Comparison of ENCODE assay signal across 8 cellular contexts in the genomic region with DNA sequence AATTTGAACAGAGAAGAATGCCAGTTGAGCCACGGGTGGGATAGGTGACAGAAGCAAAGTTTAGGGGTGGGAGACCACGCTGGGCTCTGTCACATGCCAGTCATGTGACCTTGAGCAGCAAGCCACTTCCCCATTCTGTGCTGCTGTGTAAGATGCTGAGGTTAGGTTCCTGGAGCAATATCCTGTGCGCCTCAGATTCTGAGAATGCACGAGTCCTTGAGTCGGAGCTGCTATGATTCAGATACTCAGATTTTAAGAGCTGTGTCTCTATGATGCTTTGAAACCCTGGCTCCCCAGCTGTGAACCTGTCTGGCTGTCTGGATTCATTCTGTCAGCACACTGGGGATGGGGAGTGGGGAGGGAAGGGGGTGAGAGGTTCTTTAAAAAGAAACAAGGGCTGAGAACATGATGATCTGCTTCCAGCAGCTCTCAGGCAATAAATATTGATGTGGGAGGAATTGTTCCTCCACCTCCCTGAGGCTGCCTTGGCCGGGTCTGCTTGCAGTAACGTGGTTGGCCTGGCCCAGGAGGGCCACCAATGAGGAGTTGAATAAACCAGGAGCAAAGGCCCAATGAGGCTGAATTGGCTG. TPM values are rescaled to one million over a fixed set of nuclear protein-coding genes. Genes with fewer than 3 reads are reported as not detected.
DNase-seq lines count a peak whose midpoint lies in the region; ATAC-seq and TF ChIP-seq lines count a peak whose summit lies in the region.

No MANE protein-coding gene starts in this region.

- H2AFZ ChIP-seq in neuron (ENCODE audit: low read depth, low read length): peak overlapping the region; percentile 42

- peaks cover 3% of the 10 kb centered on the region for H3K4me1 ChIP-seq in endodermal cell (ENCODE audit: control insufficient read depth, insufficient read depth, low read length)
- H3K4me1 ChIP-seq in neuron (ENCODE audit: insufficient read depth, low read length): no peaks in the 10 kb centered on the region
- H3K4me1 ChIP-seq in mesendoderm (ENCODE audit: control insufficient read depth, low read depth, low read length): no peaks in the 10 kb centered on the region

- no peak overlapping the region for H2BK15ac ChIP-seq in mesendoderm (replicated peaks; ENCODE audit: low read depth)

- DNase-seq in EH (ENCODE audit: low read depth) (peak; percentile 28), NOMO-1 (lab: John Stamatoyannopoulos, UW; ENCODE audit: unreplicated experiment in 2 of 2) (peak; percentile 22 to 51), endodermal cell (no peak), mesendoderm (no peak), amniotic stem cell (lab: John Stamatoyannopoulos, UW) (no peak)

- no peak overlapping the region for H3K23ac ChIP-seq in mesendoderm (ENCODE audit: low read length)

- H3K36me3 ChIP-seq in endodermal cell (ENCODE audit: control insufficient read depth, insufficient read depth, low read length): no peaks in the 10 kb centered on the region
- H3K36me3 ChIP-seq in neuron (ENCODE audit: insufficient read depth, low read length): no peaks in the 10 kb centered on the region
- no peaks in the 10 kb centered on the region for H3K36me3 ChIP-seq in mesendoderm (ENCODE audit: control insufficient read depth, insufficient read depth, low read length)

- no peak overlapping the region for H2AK5ac ChIP-seq in mesendoderm (ENCODE audit: low read length)

- no peak overlapping the region for H3K4me2 ChIP-seq in mesendoderm (ENCODE audit: low read length)

- H3K9ac ChIP-seq in endodermal cell (ENCODE audit: extremely low read depth, low read length, poor library complexity, severe bottlenecking) (no peak overlapping the region), mesendoderm (ENCODE audit: low read length) (no peak overlapping the region)

- H3K4me3 ChIP-seq in endodermal cell (ENCODE audit: low read length): no peak overlapping the region
- no peak overlapping the region for H3K4me3 ChIP-seq in neuron (ENCODE audit: low read length)
- H3K4me3 ChIP-seq in mesendoderm (ENCODE audit: low read length): no peak overlapping the region

- TF ChIP-seq CTCF in endodermal cell (conservative IDR thresholded peaks at IDR 0.05): no peak

- peaks cover 3% of the 10 kb centered on the region for H3K27me3 Mint-ChIP-seq in endodermal cell (ENCODE audit: insufficient read depth)

- no peak overlapping the region for H3K4ac ChIP-seq in mesendoderm (ENCODE audit: low read depth, low read length)

- H3K79me1 ChIP-seq in mesendoderm (ENCODE audit: low read length): no peaks in the 10 kb centered on the region

- H3K79me2 ChIP-seq in mesendoderm (ENCODE audit: control insufficient read depth, insufficient read depth, low read length): no peaks in the 10 kb centered on the region

- H3K9me3 ChIP-seq in endodermal cell (ENCODE audit: control insufficient read depth, low read length) (no peaks in the 10 kb centered on the region), neuron (ENCODE audit: low read length) (no peaks in the 10 kb centered on the region)

- H3K4me3 Mint-ChIP-seq in endodermal cell: no peak overlapping the region

- ATAC-seq in GM21786 (IDR thresholded peaks at IDR 0.05; ENCODE audit: unreplicated experiment) (no peak), HG03159 (IDR thresholded peaks at IDR 0.05; ENCODE audit: unreplicated experiment) (no peak)

- no peak overlapping the region for H3K18ac ChIP-seq in mesendoderm (ENCODE audit: low read length)

- H3K27me3 ChIP-seq in endodermal cell (ENCODE audit: control insufficient read depth, insufficient read depth, low read length, poor library complexity, severe bottlenecking) (no peaks in the 10 kb centered on the region), neuron (ENCODE audit: insufficient read depth, low read length) (no peaks in the 10 kb centered on the region), mesendoderm (ENCODE audit: insufficient read depth, low read length, poor library complexity) (no peaks in the 10 kb centered on the region)

- no peaks in the 10 kb centered on the region for H3K9me3 Mint-ChIP-seq in endodermal cell

- H3K27ac ChIP-seq in endodermal cell (ENCODE audit: low read depth, low read length) (peak overlapping the region; percentile 88), mesendoderm (ENCODE audit: low read depth, low read length) (no peak overlapping the region)

- H2BK120ac ChIP-seq in mesendoderm (ENCODE audit: low read depth, low read length): no peak overlapping the region

- 76 to 86% methylated on average over 4 to 7 of the region's 7 CpGs for WGBS in endodermal cell (ENCODE audit: insufficient coverage in 1 of 2, insufficient read length in 1 of 2), 2 experiments
- no CpG with 5 or more reads among the region's 7 CpGs for WGBS in mesendoderm (ENCODE audit: extremely low coverage, insufficient coverage, low lambda C conversion rate)

- H4K5ac ChIP-seq in mesendoderm (ENCODE audit: low read length): no peak overlapping the region

- no peak overlapping the region for H4K8ac ChIP-seq in mesendoderm (ENCODE audit: low read depth, low read length)

- no peaks in the 10 kb centered on the region for H3K36me3 Mint-ChIP-seq in endodermal cell (ENCODE audit: low read depth)

- no peak overlapping the region for H3K56ac ChIP-seq in mesendoderm (ENCODE audit: low read length)

- peaks cover 3% of the 10 kb centered on the region for H3K4me1 Mint-ChIP-seq in endodermal cell

- H2BK5ac ChIP-seq in mesendoderm (ENCODE audit: low read length): no peak overlapping the region

- H3K27ac Mint-ChIP-seq in endodermal cell: no peak overlapping the region

RNA-seq across cellular contexts. Expression of a gene that starts 24.0 kb away (rescaled TPM):
- total RNA-seq in endodermal cell: 1 to 10 TPM; 1.1 to 1.9 TPM
- 0.71 TPM for polyA plus RNA-seq in endodermal cell (2013, experiment 1 of 2)
- 0.21 TPM for polyA plus RNA-seq in endodermal cell (2013, experiment 2 of 2)
- polyA plus RNA-seq in mesendoderm (2013, experiment 1 of 2): 0.01 TPM
- polyA plus RNA-seq in mesendoderm (2013, experiment 2 of 2): not detected

Comparison
In these comparisons a context has a peak if more than half of its experiments do, and no peak if none do; other contexts are left out.
1. DNase-seq: peak in EH (single experiment) and NOMO-1 (2 of 2); none in endodermal cell (single experiment), mesendoderm (single experiment) and amniotic stem cell (single experiment).